Comparison of ENCODE assay signal across 8 cellular contexts in genomic region chr22:19291218-19291579, GRCh38. TPM values are rescaled to one million over a fixed set of nuclear protein-coding genes. Genes with fewer than 3 reads are reported as not detected.
DNase-seq lines count a peak whose midpoint lies in the region; ATAC-seq and TF ChIP-seq lines count a peak whose summit lies in the region.

No MANE protein-coding gene starts in this region.

- ATAC-seq in GM19455 (IDR thresholded peaks at IDR 0.05; ENCODE audit: unreplicated experiment) = peak; percentile 25

- TF ChIP-seq POLR2A in NB4 (IDR thresholded peaks at IDR 0.05; ENCODE audit: extremely low read depth, insufficient read length) = no peak

- H3K36me3 ChIP-seq in cardiac muscle cell (no peaks in the 10 kb centered on the region), parathyroid adenoma (ENCODE audit: control insufficient read depth, insufficient read depth, low read length) (no peaks in the 10 kb centered on the region)

- no peaks in the 10 kb centered on the region for H3K9me3 ChIP-seq in cardiac muscle cell (ENCODE audit: low read depth)
- no peaks in the 10 kb centered on the region for H3K9me3 ChIP-seq in parathyroid adenoma (ENCODE audit: control insufficient read depth, low read length)

- TF ChIP-seq CTCF in NB4 (IDR thresholded peaks at IDR 0.05; ENCODE audit: low read depth, low read length) (no peak), cardiac muscle cell (IDR thresholded peaks at IDR 0.05; ENCODE audit: low read depth, low read length) (no peak), parathyroid adenoma (IDR thresholded peaks at IDR 0.05) (no peak)

- H3K4me3 ChIP-seq in NB4 (ENCODE audit: low read depth, low read length) (peak overlapping the region; percentile 70), cardiac muscle cell (peak overlapping the region; percentile 72), parathyroid adenoma (ENCODE audit: low read depth, low read length) (peak overlapping the region; percentile 57)

- no peaks in the 10 kb centered on the region for H3K4me1 ChIP-seq in cardiac muscle cell (ENCODE audit: low read depth)
- H3K4me1 ChIP-seq in parathyroid adenoma = no peaks in the 10 kb centered on the region

- H3K27me3 ChIP-seq in cardiac muscle cell = no peaks in the 10 kb centered on the region
- no peaks in the 10 kb centered on the region for H3K27me3 ChIP-seq in parathyroid adenoma (ENCODE audit: control insufficient read depth, insufficient read depth, low read length)

- H3K79me2 ChIP-seq in parathyroid adenoma = no peaks in the 10 kb centered on the region

- peak overlapping the region; percentile 74 for H2AFZ ChIP-seq in parathyroid adenoma

- no peak overlapping the region for H3K27ac ChIP-seq in cardiac muscle cell
- no peak overlapping the region for H3K27ac ChIP-seq in parathyroid adenoma

- peak; percentile 50 for DNase-seq in AG08396 (ENCODE audit: low spot score)
- peak; percentile 62 for DNase-seq in NB4 (ENCODE audit: low read depth)
- DNase-seq in activated naive CD4-positive, alpha-beta T cell treated with Interleukin-2 at 50 U/mL for 16 hours = peak; percentile 33
- DNase-seq in cardiac muscle cell (ENCODE audit: low read depth in 1 of 2, low spot score in 1 of 2) = peak; percentile 20 to 64
- no peak for DNase-seq in H4 (ENCODE audit: low spot score)
- DNase-seq in NCI-H2029 treated with DMSO at 0.1 percent for 48 hours (lab: John Stamatoyannopoulos, UW) = no peak

- no peak overlapping the region for H3K9ac ChIP-seq in parathyroid adenoma

- H3K4me2 ChIP-seq in parathyroid adenoma (ENCODE audit: low read length) = peak overlapping the region; percentile 83

RNA-seq across cellular contexts. Expression of gene CLTCL1, which starts 0.3 kb away (rescaled TPM):
- total RNA-seq in cardiac muscle cell = 7.2 and 12.2 TPM in 2 replicates
- 3.9 and 7.5 TPM in 2 replicates for polyA plus RNA-seq in cardiac muscle cell
- 5.3 and 5.8 TPM in 2 replicates for total RNA-seq in H4 (2014; rRNA removed; shearing (Covaris generic))

Comparison
In these comparisons a context has a peak if more than half of its experiments do, and no peak if none do; other contexts are left out.
1. DNase-seq: peak in AG08396 (single experiment), NB4 (single experiment), activated naive CD4-positive, alpha-beta T cell treated with Interleukin-2 at 50 U/mL for 16 hours (single experiment) and cardiac muscle cell (2 of 2); none in H4 (single experiment) and NCI-H2029 treated with DMSO at 0.1 percent for 48 hours (single experiment).
2. Peak in every context shown above with its lines, with median percentiles within 50 percentile points of each other: H3K4me3 ChIP-seq.